1 cellular context compared by ENCODE assay signal in the genomic region with DNA sequence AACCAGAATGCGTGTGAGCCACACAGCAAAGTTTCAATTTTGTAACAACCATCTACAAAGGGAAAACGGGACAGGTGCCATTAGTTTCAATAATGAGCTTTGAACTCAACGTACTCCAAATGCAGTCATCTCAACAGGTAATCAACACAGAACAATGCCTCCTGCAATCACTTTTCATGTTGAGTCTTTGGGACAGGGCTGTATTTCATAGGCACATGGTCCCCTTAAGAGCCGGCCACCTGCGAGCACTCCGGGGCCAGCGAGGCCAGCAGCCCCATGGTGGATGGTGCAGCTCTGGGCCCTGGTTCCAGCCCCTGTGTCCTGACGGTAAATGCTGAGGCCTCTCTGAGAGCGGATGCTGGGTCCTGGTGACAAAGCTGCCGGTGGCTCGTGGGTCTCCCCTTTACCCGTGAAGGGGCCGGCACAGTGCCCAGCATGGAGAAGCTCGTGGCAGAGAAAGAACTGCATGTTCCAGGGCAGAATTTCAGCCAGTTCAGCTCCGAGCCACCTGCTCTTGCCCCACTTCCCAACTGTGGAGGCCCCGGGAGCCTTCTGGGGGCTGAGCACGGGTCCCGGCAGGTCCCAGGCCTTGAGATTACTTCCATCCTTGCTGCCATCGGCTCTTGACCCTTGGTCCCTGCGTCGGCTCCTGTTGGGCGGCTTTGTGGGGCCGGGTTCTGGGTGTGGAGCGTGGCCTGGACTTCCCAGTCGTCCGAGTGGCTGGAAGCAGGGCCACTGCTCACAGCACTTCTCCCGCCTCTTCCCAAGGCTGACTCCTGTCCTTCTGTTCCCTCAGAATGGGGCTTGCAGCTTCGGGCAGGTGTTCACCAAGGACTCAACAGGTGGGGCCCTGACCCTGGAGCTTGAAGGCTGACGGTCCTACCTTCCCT.
TF ChIP-seq lines count a peak whose summit lies in the region.

No MANE protein-coding gene starts in this region.

TF ChIP-seq in HepG2, 621 proteins besides CTCF, POLR2A, EP300 and RAD21 (continued from another document and continues in another):
- TF ChIP-seq, protein P1, sequence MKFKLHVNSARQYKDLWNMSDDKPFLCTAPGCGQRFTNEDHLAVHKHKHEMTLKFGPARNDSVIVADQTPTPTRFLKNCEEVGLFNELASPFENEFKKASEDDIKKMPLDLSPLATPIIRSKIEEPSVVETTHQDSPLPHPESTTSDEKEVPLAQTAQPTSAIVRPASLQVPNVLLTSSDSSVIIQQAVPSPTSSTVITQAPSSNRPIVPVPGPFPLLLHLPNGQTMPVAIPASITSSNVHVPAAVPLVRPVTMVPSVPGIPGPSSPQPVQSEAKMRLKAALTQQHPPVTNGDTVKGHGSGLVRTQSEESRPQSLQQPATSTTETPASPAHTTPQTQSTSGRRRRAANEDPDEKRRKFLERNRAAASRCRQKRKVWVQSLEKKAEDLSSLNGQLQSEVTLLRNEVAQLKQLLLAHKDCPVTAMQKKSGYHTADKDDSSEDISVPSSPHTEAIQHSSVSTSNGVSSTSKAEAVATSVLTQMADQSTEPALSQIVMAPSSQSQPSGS (CRISPR knock-in tag; IDR thresholded peaks at IDR 0.05) = no peak
- TF ChIP-seq, protein P2, sequence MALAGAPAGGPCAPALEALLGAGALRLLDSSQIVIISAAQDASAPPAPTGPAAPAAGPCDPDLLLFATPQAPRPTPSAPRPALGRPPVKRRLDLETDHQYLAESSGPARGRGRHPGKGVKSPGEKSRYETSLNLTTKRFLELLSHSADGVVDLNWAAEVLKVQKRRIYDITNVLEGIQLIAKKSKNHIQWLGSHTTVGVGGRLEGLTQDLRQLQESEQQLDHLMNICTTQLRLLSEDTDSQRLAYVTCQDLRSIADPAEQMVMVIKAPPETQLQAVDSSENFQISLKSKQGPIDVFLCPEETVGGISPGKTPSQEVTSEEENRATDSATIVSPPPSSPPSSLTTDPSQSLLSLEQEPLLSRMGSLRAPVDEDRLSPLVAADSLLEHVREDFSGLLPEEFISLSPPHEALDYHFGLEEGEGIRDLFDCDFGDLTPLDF (CRISPR knock-in tag; IDR thresholded peaks at IDR 0.05) = no peak
- TF ChIP-seq, protein P3, sequence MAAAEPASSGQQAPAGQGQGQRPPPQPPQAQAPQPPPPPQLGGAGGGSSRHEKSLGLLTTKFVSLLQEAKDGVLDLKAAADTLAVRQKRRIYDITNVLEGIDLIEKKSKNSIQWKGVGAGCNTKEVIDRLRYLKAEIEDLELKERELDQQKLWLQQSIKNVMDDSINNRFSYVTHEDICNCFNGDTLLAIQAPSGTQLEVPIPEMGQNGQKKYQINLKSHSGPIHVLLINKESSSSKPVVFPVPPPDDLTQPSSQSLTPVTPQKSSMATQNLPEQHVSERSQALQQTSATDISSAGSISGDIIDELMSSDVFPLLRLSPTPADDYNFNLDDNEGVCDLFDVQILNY (CRISPR knock-in tag; conservative IDR thresholded peaks at IDR 0.05) = no peak
- no peak for TF ChIP-seq RAD51 (IDR thresholded peaks at IDR 0.05; ENCODE audit: borderline replicate concordance)
- TF ChIP-seq ZNF256 (CRISPR knock-in tag; conservative IDR thresholded peaks at IDR 0.05) = no peak
- TF ChIP-seq, protein P4, sequence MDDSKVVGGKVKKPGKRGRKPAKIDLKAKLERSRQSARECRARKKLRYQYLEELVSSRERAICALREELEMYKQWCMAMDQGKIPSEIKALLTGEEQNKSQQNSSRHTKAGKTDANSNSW (CRISPR knock-in tag; IDR thresholded peaks at IDR 0.05; ENCODE audit: borderline replicate concordance) = no peak
- no peak for TF ChIP-seq YY1 (IDR thresholded peaks at IDR 0.05; ENCODE audit: insufficient read depth, insufficient replicate concordance, low read depth, low read length)
- TF ChIP-seq ZNF547 (CRISPR knock-in tag; IDR thresholded peaks at IDR 0.05) = no peak
- TF ChIP-seq EEA1 (CRISPR knock-in tag; IDR thresholded peaks at IDR 0.05; ENCODE audit: borderline replicate concordance) = no peak
- TF ChIP-seq ZNF354B (CRISPR knock-in tag; IDR thresholded peaks at IDR 0.05) = no peak
- no peak for TF ChIP-seq CHD4 (IDR thresholded peaks at IDR 0.05; ENCODE audit: borderline replicate concordance, low read length)
- no peak for TF ChIP-seq HES4 (CRISPR knock-in tag; IDR thresholded peaks at IDR 0.05; ENCODE audit: borderline replicate concordance)
- no peak for TF ChIP-seq SRF (IDR thresholded peaks at IDR 0.05; ENCODE audit: low read depth, low read length)
- TF ChIP-seq DPF2 (CRISPR knock-in tag; IDR thresholded peaks at IDR 0.05; ENCODE audit: borderline replicate concordance, low read depth) = no peak
- no peak for TF ChIP-seq ZNF558 (CRISPR knock-in tag; IDR thresholded peaks at IDR 0.05; ENCODE audit: borderline replicate concordance)
- no peak for TF ChIP-seq ZBTB40 (IDR thresholded peaks at IDR 0.05)
- TF ChIP-seq ZBTB40 (CRISPR knock-in tag; IDR thresholded peaks at IDR 0.05) = 0 out of 2 replicates have a peak, but pooled peaks have one; percentile 8
- no peak for TF ChIP-seq NONO (IDR thresholded peaks at IDR 0.05)
- no peak for TF ChIP-seq NONO (CRISPR knock-in tag; conservative IDR thresholded peaks at IDR 0.05)
- TF ChIP-seq ZNF263 (CRISPR knock-in tag; IDR thresholded peaks at IDR 0.05) = no peak
- TF ChIP-seq, protein P5, sequence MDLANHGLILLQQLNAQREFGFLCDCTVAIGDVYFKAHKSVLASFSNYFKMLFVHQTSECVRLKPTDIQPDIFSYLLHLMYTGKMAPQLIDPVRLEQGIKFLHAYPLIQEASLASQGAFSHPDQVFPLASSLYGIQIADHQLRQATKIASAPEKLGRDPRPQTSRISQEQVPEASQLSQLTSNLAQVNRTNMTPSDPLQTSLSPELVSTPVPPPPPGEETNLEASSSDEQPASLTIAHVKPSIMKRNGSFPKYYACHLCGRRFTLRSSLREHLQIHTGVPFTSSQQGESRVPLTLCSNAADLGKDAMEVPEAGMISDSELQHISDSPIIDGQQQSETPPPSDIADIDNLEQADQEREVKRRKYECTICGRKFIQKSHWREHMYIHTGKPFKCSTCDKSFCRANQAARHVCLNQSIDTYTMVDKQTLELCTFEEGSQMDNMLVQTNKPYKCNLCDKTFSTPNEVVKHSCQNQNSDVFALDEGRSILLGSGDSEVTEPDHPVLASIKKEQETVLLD (CRISPR knock-in tag; IDR thresholded peaks at IDR 0.05; ENCODE audit: low read depth) = no peak
- no peak for TF ChIP-seq AKNA (CRISPR knock-in tag; IDR thresholded peaks at IDR 0.05; ENCODE audit: borderline replicate concordance)
- no peak for TF ChIP-seq NCOA5 (CRISPR knock-in tag; IDR thresholded peaks at IDR 0.05)
- TF ChIP-seq ZFX (CRISPR knock-in tag; IDR thresholded peaks at IDR 0.05; ENCODE audit: low read depth) = peak; percentile 56; the same call in 1 of the 2 replicates
- TF ChIP-seq IRX3 (CRISPR knock-in tag; IDR thresholded peaks at IDR 0.05; ENCODE audit: borderline replicate concordance, low read depth) = no peak
- TF ChIP-seq ZUFSP (CRISPR knock-in tag; IDR thresholded peaks at IDR 0.05; ENCODE audit: borderline replicate concordance) = no peak
- no peak for TF ChIP-seq AKAP8 (CRISPR knock-in tag; IDR thresholded peaks at IDR 0.05)
- 0 out of 2 replicates have a peak, but pooled peaks have one; percentile 25 for TF ChIP-seq ZNF343 (CRISPR knock-in tag; IDR thresholded peaks at IDR 0.05)
- TF ChIP-seq ZEB1 (IDR thresholded peaks at IDR 0.05; ENCODE audit: insufficient replicate concordance, low read depth) = no peak
- TF ChIP-seq CBX5 (CRISPR knock-in tag; IDR thresholded peaks at IDR 0.05; ENCODE audit: borderline replicate concordance) = no peak
- 0 out of 2 replicates have a peak, but pooled peaks have one; percentile 16 for TF ChIP-seq KAT8 (CRISPR knock-in tag; IDR thresholded peaks at IDR 0.05)
